Comparison of ENCODE assay signal across 8 cellular contexts in genomic region chrY:19076914-19077697, GRCh38.
DNase-seq lines count a peak whose midpoint lies in the region; ATAC-seq and TF ChIP-seq lines count a peak whose summit lies in the region.

No MANE protein-coding gene starts in this region.

- H3K27ac ChIP-seq in DND-41 (ENCODE audit: low read length) (no peak overlapping the region), KOPT-K1 (ENCODE audit: low read depth, low read length, poor library complexity, severe bottlenecking) (peak overlapping the region; percentile 59)

- no peak overlapping the region for H2AFZ ChIP-seq in DND-41 (ENCODE audit: low read depth, low read length)

- H3K9me3 ChIP-seq in DND-41 (ENCODE audit: insufficient read depth, low read length, severe bottlenecking), result no peaks in the 10 kb centered on the region
- H3K9me3 ChIP-seq in KOPT-K1 (ENCODE audit: insufficient read depth, low read length, poor library complexity, severe bottlenecking), result no peaks in the 10 kb centered on the region

- H3K9ac ChIP-seq in DND-41 (ENCODE audit: low read depth, low read length), result peak overlapping the region; percentile 58; the same call in 1 of the 2 replicates

- H3K36me3 ChIP-seq in DND-41 (ENCODE audit: insufficient read depth, low read length) (no peaks in the 10 kb centered on the region), KOPT-K1 (ENCODE audit: insufficient read depth, low read length) (no peaks in the 10 kb centered on the region; the same call in 1 of the 2 replicates)

- H3K4me1 Mint-ChIP-seq in effector memory CD8-positive, alpha-beta T cell (ENCODE audit: low read depth in 2 of 2), result peaks cover 4 to 6% of the 10 kb centered on the region in 2 donors

- ATAC-seq in DND-41 (ENCODE audit: insufficient read depth, low read depth), result peak; percentile 13; the same call in 1 of the 3 replicates
- ATAC-seq in effector memory CD8-positive, alpha-beta T cell (replicated peaks), result peak; percentile 72
- no peak for ATAC-seq in GM19395 (IDR thresholded peaks at IDR 0.05; ENCODE audit: unreplicated experiment)
- no peak for ATAC-seq in HG03571 (IDR thresholded peaks at IDR 0.05; ENCODE audit: unreplicated experiment)

- H3K4me3 Mint-ChIP-seq in effector memory CD8-positive, alpha-beta T cell, result peak overlapping the region; percentile 73 to 85

- H3K27me3 Mint-ChIP-seq in effector memory CD8-positive, alpha-beta T cell, result no peaks in the 10 kb centered on the region

- no peaks in the 10 kb centered on the region for H3K9me3 Mint-ChIP-seq in effector memory CD8-positive, alpha-beta T cell

- no peak for TF ChIP-seq CTCF in DND-41 (IDR thresholded peaks at IDR 0.05; ENCODE audit: borderline replicate concordance, extremely low read depth, low read length, poor library complexity, severe bottlenecking)

- H3K27me3 ChIP-seq in DND-41 (ENCODE audit: insufficient read depth, low read length, poor library complexity), result no peaks in the 10 kb centered on the region

- H3K27ac Mint-ChIP-seq in effector memory CD8-positive, alpha-beta T cell, result peak overlapping the region in 1 of 2 donors; percentile 64

- H3K4me2 ChIP-seq in DND-41 (ENCODE audit: insufficient read depth, low read length), result peak overlapping the region; percentile 79

- no peaks in the 10 kb centered on the region for H4K20me1 ChIP-seq in DND-41 (ENCODE audit: insufficient read depth, low read length)

- H3K79me2 ChIP-seq in DND-41 (ENCODE audit: insufficient read depth, low read length), result 0 out of 2 replicates have a peak, but pooled peaks cover 2% of the 10 kb centered on the region

- peak overlapping the region in 1 of 2 experiments; percentile 63; a peak in 3 of 4 replicates for H3K4me3 ChIP-seq in DND-41 (ENCODE audit: low read depth in 1 of 2, low read length in 2 of 2)

- peaks cover 20% of the 10 kb centered on the region for H3K4me1 ChIP-seq in DND-41 (ENCODE audit: insufficient read depth, low read length)

- no peak for DNase-seq in DND-41
- peak in 2 of 3 experiments; percentile 1 to 2 for DNase-seq in effector memory CD8-positive, alpha-beta T cell
- DNase-seq in occipital lobe (lab: John Stamatoyannopoulos, UW), result peak; percentile 41
- no peak for DNase-seq in NCI-H1417 treated with DMSO at 0.1 percent for 48 hours (lab: John Stamatoyannopoulos, UW)
- DNase-seq in activated T-cell treated with anti-CD3 and anti-CD28 coated beads, Interleukin-2, amount 50 U/mL, for 1 hour, result no peak

- peaks cover 2% of the 10 kb centered on the region for H3K36me3 Mint-ChIP-seq in effector memory CD8-positive, alpha-beta T cell (ENCODE audit: insufficient read depth)

Comparison
In these comparisons a context has a peak if more than half of its experiments do, and no peak if none do; other contexts are left out.
1. ATAC-seq: peak in DND-41 (single experiment) and effector memory CD8-positive, alpha-beta T cell (single experiment); none in GM19395 (single experiment) and HG03571 (single experiment).
2. DNase-seq: peak in effector memory CD8-positive, alpha-beta T cell (2 of 3) and occipital lobe (single experiment); none in DND-41 (single experiment), NCI-H1417 treated with DMSO at 0.1 percent for 48 hours (single experiment) and activated T-cell treated with anti-CD3 and anti-CD28 coated beads, Interleukin-2, amount 50 U/mL, for 1 hour (single experiment).